In genomic region chr11:104946907-104947306, GRCh38 we compare ENCODE assay signal across 8 cellular contexts. TPM values are rescaled to one million over a fixed set of nuclear protein-coding genes. Genes with fewer than 3 reads are reported as not detected.
DNase-seq lines count a peak whose midpoint lies in the region; ATAC-seq, FAIRE-seq and TF ChIP-seq lines count a peak whose summit lies in the region.

No MANE protein-coding gene starts in this region.

- WGBS in spleen, 5 donors, result 10 to 21% (median 17%) methylated on average over 2 of the region's 2 CpGs

- H3K9me3 ChIP-seq in spleen, result no peaks in the 10 kb centered on the region

- intact Hi-C loops in spleen (cut with DNase I; ENCODE audit: low total_unique reads), result no loop called here

- TF ChIP-seq POLR2A in spleen (IDR thresholded peaks at IDR 0.05), result no peak

- peaks cover 0 to 13% (median 4%) of the 10 kb centered on the region in 6 donors for H3K4me1 ChIP-seq in spleen

- peak; percentile 96 for ATAC-seq in GM21619 (IDR thresholded peaks at IDR 0.05; ENCODE audit: unreplicated experiment)

- peak; percentile 25 for DNase-seq in DMS53 treated with DMSO at 0.1 percent for 48 hours (lab: John Stamatoyannopoulos, UW; ENCODE audit: unreplicated experiment)
- DNase-seq in HT-29 (ENCODE audit: low spot score), result peak; percentile 82
- peak; percentile 36 for DNase-seq in SW480 (ENCODE audit: low spot score)
- DNase-seq in fibroblast of villous mesenchyme (ENCODE audit: low read depth), result peak; percentile 66
- DNase-seq in spleen, result no peak
- no peak for DNase-seq in NK-92 (lab: John Stamatoyannopoulos, UW; ENCODE audit: unreplicated experiment)

- H3K36me3 ChIP-seq in spleen, result peaks cover 4 to 100% (median 88%) of the 10 kb centered on the region in 6 donors

- H3K4me3 ChIP-seq in fibroblast of villous mesenchyme (ENCODE audit: low read depth, low read length) (no peak overlapping the region), spleen (no peak overlapping the region)

- H3K27ac ChIP-seq in spleen, result peak overlapping the region in 3 of 8 donors; percentile 1 to 16 (median 14)

- no peaks in the 10 kb centered on the region for H3K27me3 ChIP-seq in spleen (replicated peaks in 1 of 7)

- peak; percentile 65 for FAIRE-seq in A204.1 (lab: Jason Lieb, UNC)

- TF ChIP-seq CTCF in fibroblast of villous mesenchyme (IDR thresholded peaks at IDR 0.05; ENCODE audit: insufficient read depth, low read depth, low read length) (peak; percentile 55), spleen (IDR thresholded peaks at IDR 0.05 in 8 of 11, conservative IDR thresholded peaks at IDR 0.05 in 3 of 11) (peak; percentile 14 to 74 (median 56))

RNA-seq across cellular contexts. Expression of gene CASP4, which starts 21.5 kb away (rescaled TPM):
- total RNA-seq in HT-29 (2014; rRNA removed; shearing (Covaris generic)), result 56.6 and 58.2 TPM in 2 replicates
- total RNA-seq in fibroblast of villous mesenchyme (87.0 and 133 TPM in 2 replicates), spleen (100 to 1,000 TPM; 112 to 309 (median 158) TPM)
- polyA plus RNA-seq in spleen, result 100 to 1,000 TPM in 2 of 3 donors, 10 to 100 TPM in 1; 98.1 to 116 (median 109) TPM

RNA-seq across cellular contexts. Expression of gene CASP12, which starts 48.6 kb away (rescaled TPM):
- total RNA-seq in HT-29 (2014; rRNA removed; shearing (Covaris generic)), result not detected in 2 replicates
- total RNA-seq in fibroblast of villous mesenchyme, result 0.43 TPM in 1 of 2 replicates, not detected in the other
- under 1 TPM in 3 of 7 donors, not detected in 4; 0.32 to 0.50 (median 0.46) TPM for total RNA-seq in spleen
- polyA plus RNA-seq in spleen, result under 1 TPM; 0.14 to 0.54 (median 0.20) TPM

Comparison
In these comparisons a context has a peak if more than half of its experiments do, and no peak if none do; other contexts are left out.
1. DNase-seq: peak in DMS53 treated with DMSO at 0.1 percent for 48 hours (single experiment), HT-29 (single experiment), SW480 (single experiment) and fibroblast of villous mesenchyme (single experiment); none in spleen (single experiment) and NK-92 (single experiment).